In genomic region chr5:173615884-173616576, GRCh38 we compare ENCODE assay signal across 8 cellular contexts. TPM values are rescaled to one million over a fixed set of nuclear protein-coding genes. Genes with fewer than 3 reads are reported as not detected.
DNase-seq lines count a peak whose midpoint lies in the region; ATAC-seq and TF ChIP-seq lines count a peak whose summit lies in the region.

No MANE protein-coding gene starts in this region.

- peak; percentile 30 to 78 (median 62) for TF ChIP-seq CTCF in dorsolateral prefrontal cortex (IDR thresholded peaks at IDR 0.05 in 54 of 56, conservative IDR thresholded peaks at IDR 0.05 in 2 of 56; ENCODE audit: low read depth in 1 of 56, partially characterized antibody in 56 of 56)
- peak; percentile 53 for TF ChIP-seq CTCF in lower lobe of right lung (IDR thresholded peaks at IDR 0.05)

- peak; percentile 63 to 70 for DNase-seq in AML-193 (lab: John Stamatoyannopoulos, UW)
- DNase-seq in NCI-H526 treated with DMSO at 0.1 percent for 48 hours (lab: John Stamatoyannopoulos, UW): peak; percentile 37
- DNase-seq in activated CD4-positive, alpha-beta T cell treated with anti-CD3 and anti-CD28 coated beads, Interleukin-2, amount 50 U/mL, for 48 hours: peak; percentile 59 to 73
- peak; percentile 37 to 85 (median 66) for DNase-seq in dorsolateral prefrontal cortex
- DNase-seq in lower lobe of right lung: peak; percentile 73
- DNase-seq in stimulated activated CD4-positive, alpha-beta T cell treated with anti-CD3 and anti-CD28 coated beads, TNF-alpha, amount 100 ng/mL, for 24 hours (ENCODE audit: low read depth in 3 of 3): peak; percentile 43 to 56 (median 45)

- peak overlapping the region; percentile 42 to 97 (median 88) for H3K27ac ChIP-seq in dorsolateral prefrontal cortex
- peak overlapping the region; percentile 97 for H3K27ac ChIP-seq in lower lobe of right lung

- H3K27me3 ChIP-seq in dorsolateral prefrontal cortex (no peaks in the 10 kb centered on the region), lower lobe of right lung (ENCODE audit: low read depth) (no peaks in the 10 kb centered on the region)

- peak overlapping the region; percentile 77 to 99 (median 92) for H3K4me3 ChIP-seq in dorsolateral prefrontal cortex
- peak overlapping the region; percentile 90 for H3K4me3 ChIP-seq in lower lobe of right lung

- H3K4me1 ChIP-seq in lower lobe of right lung: peaks cover 36% of the 10 kb centered on the region

- ATAC-seq in GM19035 (IDR thresholded peaks at IDR 0.05; ENCODE audit: unreplicated experiment) (peak; percentile 58), HG03354 (IDR thresholded peaks at IDR 0.05; ENCODE audit: poor library complexity, severe bottlenecking, unreplicated experiment) (peak; percentile 70), lower lobe of right lung (peak; percentile 81 to 85)

- intact Hi-C loops in dorsolateral prefrontal cortex (cut with DNase I): loop anchor here (1.0 to 10.0 kb wide), 6 partner anchors 251 to 696 kb away; partner anchors contain the start of genes CPEB4 (in 2 of the 2) and NSG2 (in 1 of the 2)
- intact Hi-C loops in lower lobe of right lung (cut with DNase I): loop anchor here (5.0 kb wide), 1 partner anchor 356 kb away; no protein-coding TSS in a partner anchor

- no peaks in the 10 kb centered on the region for H3K9me3 ChIP-seq in lower lobe of right lung

- peaks cover 27% of the 10 kb centered on the region for H3K36me3 ChIP-seq in lower lobe of right lung

RNA-seq across cellular contexts. Expression of gene BOD1, which starts 0.4 kb away (rescaled TPM):
- total RNA-seq in dorsolateral prefrontal cortex (10 to 100 TPM; 30.1 to 53.8 (median 41.6) TPM), lower lobe of right lung (35.0 TPM)

Comparison
In these comparisons a context has a peak if more than half of its experiments do, and no peak if none do; other contexts are left out.
1. Peak in every context shown above with its lines: DNase-seq, ATAC-seq, H3K4me3 ChIP-seq and H3K27ac ChIP-seq.